11 cellular contexts compared by ENCODE assay signal in the genomic region with DNA sequence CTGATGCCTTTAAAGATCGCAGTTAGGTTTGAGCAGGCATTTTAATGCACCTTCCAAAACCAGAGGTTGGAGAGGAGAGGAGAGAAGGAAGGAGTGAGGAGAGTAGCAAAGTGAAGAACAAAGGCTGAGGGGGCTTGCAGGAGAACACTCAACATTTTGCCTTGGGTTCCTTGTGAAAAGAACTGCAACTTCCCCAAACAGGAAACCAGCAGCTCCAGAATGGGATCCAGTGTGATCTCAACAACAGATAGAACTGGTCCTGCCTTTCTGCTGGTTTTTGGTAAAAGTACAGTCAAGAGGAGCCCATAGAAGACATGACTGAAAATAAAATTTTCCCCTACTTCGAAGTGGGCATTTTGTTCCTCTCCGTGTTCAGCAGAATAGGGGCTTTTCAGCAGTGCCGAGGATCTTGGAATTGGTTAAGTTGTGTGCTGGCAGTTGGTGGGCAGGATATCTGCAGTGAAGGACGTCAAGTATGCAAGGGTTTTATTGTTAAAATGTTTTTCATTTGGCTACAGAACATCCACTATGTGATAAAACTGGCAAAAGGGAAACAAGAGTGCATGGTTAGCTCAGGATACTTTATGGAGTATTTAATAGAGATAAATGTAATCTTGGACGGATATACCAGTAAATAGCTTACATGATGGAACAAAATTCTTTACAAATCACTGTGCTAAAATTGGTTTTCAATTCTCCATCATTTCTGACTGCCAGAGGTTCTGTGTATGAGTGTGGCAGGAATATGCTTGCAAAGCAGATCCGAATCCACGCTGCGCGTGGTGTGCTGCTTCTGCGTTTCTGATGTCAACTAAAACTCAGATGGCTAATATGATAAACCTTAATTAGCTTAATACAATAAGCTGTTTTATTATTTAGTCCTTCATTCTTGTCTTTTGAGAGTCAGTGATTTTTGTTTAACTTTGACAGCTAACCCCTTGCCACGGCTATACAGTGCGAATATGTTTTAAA. TPM values are rescaled to one million over a fixed set of nuclear protein-coding genes. Genes with fewer than 3 reads are reported as not detected.
DNase-seq lines count a peak whose midpoint lies in the region; ATAC-seq, FAIRE-seq and TF ChIP-seq lines count a peak whose summit lies in the region.
"Had no signal": no experiment of that assay in that cellular context is flagged by ENCODE, and none has a peak within 500 bp of the region (broad histone marks: within the 10 kb centered on the region; RNA-seq: fewer than 3 reads in every experiment).

No MANE protein-coding gene starts in this region.

- H3K27me3 ChIP-seq in H7 (ENCODE audit: control insufficient read depth, insufficient read depth, low read length) (no peaks in the 10 kb centered on the region), keratinocyte (ENCODE audit: control insufficient read depth, extremely low read depth, insufficient read depth, low read length) (no peaks in the 10 kb centered on the region), stomach smooth muscle (ENCODE audit: control insufficient read depth in 1 of 2, insufficient read depth in 2 of 2, low read length in 2 of 2) (no peaks in the 10 kb centered on the region)
- H3K27me3 ChIP-seq: body of pancreas had no signal

- H3K4me3 ChIP-seq in H7 (ENCODE audit: insufficient read depth, low read depth, low read length) (peak overlapping the region; percentile 2; the same call in 1 of the 2 replicates), keratinocyte (ENCODE audit: control insufficient read depth in 2 of 3, extremely low read depth in 1 of 3, insufficient read depth in 2 of 3, low read depth in 1 of 3, low read length in 3 of 3) (peak overlapping the region in 2 of 3 experiments; percentile 22 to 28), stomach smooth muscle (ENCODE audit: low read length in 2 of 2) (peak overlapping the region; percentile 18 to 56)
- H3K4me3 ChIP-seq: body of pancreas had no signal

- POLR2A ChIA-PET in MCF 10A (lab: Yijun Ruan, JAX) = interaction anchor here (0.5 to 1.4 kb wide), 2 partner anchors 98 to 127 kb away, joined by 4 read pairs; no protein-coding TSS in a partner anchor

- intact Hi-C loops in MCF 10A (cut with micrococcal nuclease) = loop anchor here (10.0 kb wide), 1 partner anchor 82 kb away; no protein-coding TSS in a partner anchor

- H3K9me3 Mint-ChIP-seq in MCF 10A (ENCODE audit: unreplicated experiment) = no peaks in the 10 kb centered on the region
- H3K9me3 Mint-ChIP-seq: immature natural killer cell had no signal

- H3K9me1 ChIP-seq in keratinocyte (ENCODE audit: control insufficient read depth, extremely low read depth, insufficient read depth, low read length) = no peaks in the 10 kb centered on the region

- peaks cover 13% of the 10 kb centered on the region for H3K79me2 ChIP-seq in keratinocyte (ENCODE audit: control insufficient read depth, insufficient read depth, low read length)

- no peak overlapping the region for H3K4me3 Mint-ChIP-seq in MCF 10A (ENCODE audit: unreplicated experiment)
- H3K4me3 Mint-ChIP-seq: immature natural killer cell had no signal

- H3K4me1 Mint-ChIP-seq in MCF 10A (ENCODE audit: insufficient read depth, unreplicated experiment) = peaks cover 24% of the 10 kb centered on the region

- H4K20me1 ChIP-seq in keratinocyte (ENCODE audit: control insufficient read depth, extremely low read depth, insufficient read depth, low read length) = no peaks in the 10 kb centered on the region

- peaks cover 53% of the 10 kb centered on the region for H3K36me3 ChIP-seq in H7 (replicated peaks; ENCODE audit: control insufficient read depth, insufficient read depth, low read length)
- peaks cover 6 to 24% of the 10 kb centered on the region in 2 experiments for H3K36me3 ChIP-seq in keratinocyte (ENCODE audit: control insufficient read depth in 2 of 2, extremely low read depth in 1 of 2, insufficient read depth in 2 of 2, low read length in 2 of 2)
- H3K36me3 ChIP-seq in stomach smooth muscle (ENCODE audit: control insufficient read depth in 2 of 2, insufficient read depth in 2 of 2, low read length in 2 of 2) = peaks cover 17 to 22% of the 10 kb centered on the region in 2 donors

- peak overlapping the region; percentile 87 for H3K27ac Mint-ChIP-seq in MCF 10A (ENCODE audit: low read depth, unreplicated experiment)

- H2AFZ ChIP-seq in keratinocyte (ENCODE audit: control insufficient read depth, low read length) = no peak overlapping the region

- H3K4me1 ChIP-seq in keratinocyte (ENCODE audit: control insufficient read depth, extremely low read depth, insufficient read depth, low read length) (peaks cover 44% of the 10 kb centered on the region), stomach smooth muscle (ENCODE audit: control insufficient read depth, insufficient read depth, low read length) (peaks cover 47% of the 10 kb centered on the region)

- no peak for TF ChIP-seq CTCF in MCF 10A (IDR thresholded peaks at IDR 0.05; ENCODE audit: unreplicated experiment)
- no peak for TF ChIP-seq CTCF in keratinocyte (optimal IDR thresholded peaks at IDR 0.05 in 1 of 3, IDR thresholded peaks at IDR 0.05 in 1 of 3, conservative IDR thresholded peaks at IDR 0.05 in 1 of 3; ENCODE audit: extremely low read depth in 1 of 3, insufficient read depth in 2 of 3, low read length in 3 of 3)

- H3K27ac ChIP-seq in keratinocyte (ENCODE audit: control insufficient read depth, insufficient read depth, low read length) = peak overlapping the region; percentile 87
- H3K27ac ChIP-seq in stomach smooth muscle (ENCODE audit: low read length) = peak overlapping the region; percentile 88
- H3K27ac ChIP-seq: body of pancreas had no signal

- H3K4me2 ChIP-seq in keratinocyte (ENCODE audit: control insufficient read depth, extremely low read depth, insufficient read depth, low read depth, low read length) = peak overlapping the region; percentile 80

- BruUV-seq in MCF 10A (replicated peaks; lab: Mats Ljungman, UMichigan) = no TSS peak

- H3K9me3 ChIP-seq in keratinocyte (ENCODE audit: control insufficient read depth, low read depth, low read length) = no peaks in the 10 kb centered on the region
- H3K9me3 ChIP-seq in stomach smooth muscle (ENCODE audit: control insufficient read depth in 2 of 2, low read length in 2 of 2) = no peaks in the 10 kb centered on the region
- H3K9me3 ChIP-seq: body of pancreas had no signal

- peaks cover 20% of the 10 kb centered on the region for H3K36me3 Mint-ChIP-seq in MCF 10A (ENCODE audit: insufficient read depth, unreplicated experiment)

- no peaks in the 10 kb centered on the region for H3K27me3 Mint-ChIP-seq in MCF 10A (ENCODE audit: insufficient read depth, unreplicated experiment)

- DNase-seq in H7 = no peak
- no peak for DNase-seq in MCF 10A (ENCODE audit: unreplicated experiment)
- no peak for DNase-seq in keratinocyte (ENCODE audit: low read depth, low spot score)
- no peak for DNase-seq in NCI-H2227 (lab: John Stamatoyannopoulos, UW; ENCODE audit: unreplicated experiment)
- no peak for DNase-seq in activated CD4-positive, alpha-beta T cell treated with anti-CD3 and anti-CD28 coated beads for 4 hours
- no peak for DNase-seq in AML-193 (lab: John Stamatoyannopoulos, UW)
- DNase-seq: activated CD4-positive, alpha-beta T cell treated with anti-CD3 and anti-CD28 coated beads, Interleukin-2, amount 50 U/mL, for 1 hour; body of pancreas; immature natural killer cell had no signal

- CTCF ChIA-PET in MCF 10A (lab: Yijun Ruan, JAX) = interaction anchor here (0.6 to 1.2 kb wide), 4 partner anchors 23 to 266 kb away, joined by 3 read pairs; no protein-coding TSS in a partner anchor

- dilution Hi-C loops in keratinocyte (cut with MboI; ENCODE audit: extremely low pct_ligation_motif_present, low sequenced_read_pairs) = no loop called here

- ATAC-seq in GM21515 (IDR thresholded peaks at IDR 0.05; ENCODE audit: unreplicated experiment) = no peak
- ATAC-seq: body of pancreas had no signal

- peak overlapping the region; percentile 46 for H3K9ac ChIP-seq in keratinocyte (ENCODE audit: control insufficient read depth, extremely low read depth, insufficient read depth, low read length)
- H3K9ac ChIP-seq in stomach smooth muscle (ENCODE audit: low read length in 2 of 2) = peak overlapping the region in 1 of 2 donors; percentile 30

- FAIRE-seq in keratinocyte (lab: Jason Lieb, UNC) = no peak

RNA-seq across cellular contexts. Expression of a gene that starts 1.9 kb away (rescaled TPM):
- 71.6 and 111 TPM in 2 replicates for total RNA-seq in H7 (2014; rRNA removed; shearing (Covaris generic))
- total RNA-seq in MCF 10A (2022) = 64.1 and 67.6 TPM in 2 replicates
- polyA plus RNA-seq in keratinocyte = 31.5 to 49.6 TPM (median 36.0 TPM) in 3 replicates
- polyA plus RNA-seq in keratinocyte (2011; ENCODE audit: low read depth) = 15.9 TPM
- 29.6 and 38.6 TPM in 2 replicates for polyA plus RNA-seq in keratinocyte (2011; cell fraction: cytosol; rRNA removed)
- 71.9 and 86.5 TPM in 2 replicates for polyA plus RNA-seq in keratinocyte (2011; cell fraction: nucleus; rRNA removed)
- polyA plus RNA-seq in keratinocyte (2012; ENCODE audit: low replicate concordance) = 12.6 and 23.3 TPM in 2 replicates
- polyA minus RNA-seq in keratinocyte = 78.4 to 113 TPM (median 109 TPM) in 3 replicates
- polyA minus RNA-seq in keratinocyte (2011; cell fraction: cytosol; rRNA and poly(A)+ RNA removed) = 35.1 TPM
- 35.3 and 77.5 TPM in 2 replicates for polyA minus RNA-seq in keratinocyte (2011; cell fraction: nucleus; rRNA and poly(A)+ RNA removed)
